Comparison of ENCODE assay signal across 1 cellular context in genomic region chr5:56277573-56277972, GRCh38.
TF ChIP-seq lines count a peak whose summit lies in the region.

No MANE protein-coding gene starts in this region.

TF ChIP-seq in IMR-90, 13 proteins besides CTCF, POLR2A, EP300 and RAD21:
- TF ChIP-seq MAZ (IDR thresholded peaks at IDR 0.05; ENCODE audit: borderline replicate concordance, low read depth, low read length) (no peak), FOS (IDR thresholded peaks at IDR 0.05; ENCODE audit: low read depth, low read length) (no peak), BHLHE40 (IDR thresholded peaks at IDR 0.05; ENCODE audit: low read depth, low read length) (no peak), SMC3 (IDR thresholded peaks at IDR 0.05; ENCODE audit: low read depth, low read length) (no peak), MXI1 (IDR thresholded peaks at IDR 0.05; ENCODE audit: borderline replicate concordance, low read depth, low read length) (no peak), MAFK (IDR thresholded peaks at IDR 0.05; ENCODE audit: low read depth, low read length) (no peak), RFX5 (IDR thresholded peaks at IDR 0.05; ENCODE audit: low read depth, low read length) (no peak), USF2 (IDR thresholded peaks at IDR 0.05; ENCODE audit: low read depth, low read length) (no peak), NFE2L2 (IDR thresholded peaks at IDR 0.05; ENCODE audit: low read depth, low read length) (no peak), RCOR1 (IDR thresholded peaks at IDR 0.05; ENCODE audit: insufficient replicate concordance, low read length) (no peak), CHD1 (IDR thresholded peaks at IDR 0.05; ENCODE audit: low read depth, low read length) (no peak), CEBPB (IDR thresholded peaks at IDR 0.05; ENCODE audit: low read depth, low read length) (no peak), ELK1 (IDR thresholded peaks at IDR 0.05; ENCODE audit: borderline replicate concordance, low read depth, low read length) (no peak)
TF ChIP-seq in IMR-90: peak in this region for 0.
